Comparison of ENCODE assay signal across 25 cellular contexts in genomic region chr20:44705364-44706094, GRCh38. TPM values are rescaled to one million over a fixed set of nuclear protein-coding genes. Genes with fewer than 3 reads are reported as not detected.
A peak's percentile ranks its signal among the peaks of the same experiment; 100 is the strongest.
DNase-seq lines count a peak whose midpoint lies in the region; ATAC-seq and TF ChIP-seq lines count a peak whose summit lies in the region.
"Had no signal": no experiment of that assay in that cellular context is flagged by ENCODE, and none has a peak within 500 bp of the region (broad histone marks: within the 10 kb centered on the region; RNA-seq: fewer than 3 reads in every experiment).

No MANE protein-coding gene starts in this region.

- H3K4me3 Mint-ChIP-seq in endothelial cell (ENCODE audit: unreplicated experiment) = no peak overlapping the region
- H3K4me3 Mint-ChIP-seq: activated CD8-positive, alpha-beta T cell treated with anti-CD3 and anti-CD28 coated beads, Interleukin-2, amount 10 ng/mL, durations not matched to agents 7 days and 5 days; naive thymus-derived CD4-positive, alpha-beta T cell had no signal

- no peak overlapping the region for H3K9ac ChIP-seq in skeletal muscle tissue (ENCODE audit: low read depth in 1 of 3, low read length in 3 of 3)
- H3K9ac ChIP-seq: BLaER1 treated with 17β-estradiol and CSF1 and Interleukin-3, amounts not matched to agents 10 nM and 100 nM had no signal

- H3K27me3 ChIP-seq in right atrium auricular region = no peaks in the 10 kb centered on the region
- H3K27me3 ChIP-seq in skeletal muscle tissue (ENCODE audit: control insufficient read depth in 3 of 3, insufficient read depth in 3 of 3, low read length in 3 of 3) = no peaks in the 10 kb centered on the region
- H3K27me3 ChIP-seq: pancreas had no signal

- H3K4me3 ChIP-seq in right atrium auricular region (no peak overlapping the region), skeletal muscle tissue (ENCODE audit: low read length in 3 of 3) (no peak overlapping the region)
- H3K4me3 ChIP-seq: BLaER1 treated with 17β-estradiol and CSF1 and Interleukin-3, amounts not matched to agents 10 nM and 100 nM; pancreas had no signal

- ATAC-seq in Right ventricle myocardium superior (ENCODE audit: poor library complexity) (no peak), GM21717 (IDR thresholded peaks at IDR 0.05; ENCODE audit: unreplicated experiment) (no peak), GM21423 (IDR thresholded peaks at IDR 0.05; ENCODE audit: unreplicated experiment) (no peak), GM18520 (IDR thresholded peaks at IDR 0.05; ENCODE audit: unreplicated experiment) (no peak)
- ATAC-seq: activated CD8-positive, alpha-beta T cell treated with anti-CD3 and anti-CD28 coated beads, Interleukin-2, amount 10 ng/mL, durations not matched to agents 7 days and 5 days; naive thymus-derived CD4-positive, alpha-beta T cell had no signal

- intact Hi-C loops in Right ventricle myocardium superior (cut with DNase I) = no loop called here

- peak overlapping the region; percentile 3 for H3K27ac Mint-ChIP-seq in endothelial cell (ENCODE audit: unreplicated experiment)
- H3K27ac Mint-ChIP-seq: activated CD8-positive, alpha-beta T cell treated with anti-CD3 and anti-CD28 coated beads, Interleukin-2, amount 10 ng/mL, durations not matched to agents 7 days and 5 days had no signal

- H3K4me1 Mint-ChIP-seq in endothelial cell (ENCODE audit: unreplicated experiment) = no peaks in the 10 kb centered on the region

- no peaks in the 10 kb centered on the region for H3K9me3 ChIP-seq in right atrium auricular region
- no peaks in the 10 kb centered on the region for H3K9me3 ChIP-seq in skeletal muscle tissue (ENCODE audit: control insufficient read depth in 3 of 3, low read length in 3 of 3)
- H3K9me3 ChIP-seq: BLaER1 treated with 17β-estradiol and CSF1 and Interleukin-3, amounts not matched to agents 10 nM and 100 nM; Caco-2; pancreas had no signal

- H3K27ac ChIP-seq in right atrium auricular region = peak overlapping the region; percentile 81 to 83
- H3K27ac ChIP-seq in skeletal muscle tissue (ENCODE audit: low read depth, low read length) = peak overlapping the region; percentile 64
- H3K27ac ChIP-seq: BLaER1 treated with 17β-estradiol and CSF1 and Interleukin-3, amounts not matched to agents 10 nM and 100 nM; epithelial cell of prostate; pancreas had no signal

- TF ChIP-seq CTCF in right atrium auricular region (IDR thresholded peaks at IDR 0.05) (no peak), endothelial cell (IDR thresholded peaks at IDR 0.05; ENCODE audit: unreplicated experiment) (no peak)

- H3K4me1 ChIP-seq in right atrium auricular region (peaks cover 0 to 52% of the 10 kb centered on the region in 2 donors), skeletal muscle tissue (ENCODE audit: control insufficient read depth in 3 of 3, insufficient read depth in 3 of 3, low read length in 3 of 3) (peaks cover 42 to 54% (median 52%) of the 10 kb centered on the region in 3 donors)
- H3K4me1 ChIP-seq: Caco-2, pancreas had no signal

- no peaks in the 10 kb centered on the region for H3K9me3 Mint-ChIP-seq in endothelial cell (ENCODE audit: unreplicated experiment)
- H3K9me3 Mint-ChIP-seq: naive thymus-derived CD4-positive, alpha-beta T cell had no signal

- H3K27me3 Mint-ChIP-seq in endothelial cell (ENCODE audit: unreplicated experiment) = no peaks in the 10 kb centered on the region
- H3K27me3 Mint-ChIP-seq: naive thymus-derived CD4-positive, alpha-beta T cell had no signal

- H3K36me3 ChIP-seq in right atrium auricular region = no peaks in the 10 kb centered on the region
- H3K36me3 ChIP-seq in skeletal muscle tissue (ENCODE audit: control insufficient read depth in 3 of 3, insufficient read depth in 3 of 3, low read length in 3 of 3) = no peaks in the 10 kb centered on the region
- H3K36me3 ChIP-seq: BLaER1 treated with 17β-estradiol and CSF1 and Interleukin-3, amounts not matched to agents 10 nM and 100 nM; pancreas had no signal

- DNase-seq in right atrium auricular region (ENCODE audit: low spot score) (no peak), Right ventricle myocardium superior (no peak), endothelial cell (ENCODE audit: low spot score) (no peak), LoVo (ENCODE audit: low spot score) (no peak)
- DNase-seq: ACHN; activated CD4-positive, CD25-positive, alpha-beta regulatory T cell treated with anti-CD3 and anti-CD28 coated beads, Interleukin-2, amount 50 U/mL, for 72 hours; activated CD8-positive, alpha-beta T cell treated with anti-CD3 and anti-CD28 coated beads, Interleukin-2, amount 10 ng/mL, durations not matched to agents 7 days and 5 days; amniotic stem cell; Caco-2; central memory CD4-positive, alpha-beta T cell; foreskin melanocyte; naive thymus-derived CD4-positive, alpha-beta T cell; NCI-H2029; NCI-H226; OCI-M1; pancreas; SHP77 treated with DMSO at 0.1 percent for 48 hours had no signal

- H3K36me3 Mint-ChIP-seq in endothelial cell (ENCODE audit: low read depth, unreplicated experiment) = peaks cover 6% of the 10 kb centered on the region
- H3K36me3 Mint-ChIP-seq: naive thymus-derived CD4-positive, alpha-beta T cell had no signal

RNA-seq across cellular contexts. Expression of gene CCN5, which starts 9.6 kb away (rescaled TPM):
- total RNA-seq in right atrium auricular region (100 to 1,000 TPM in 1 of 2 donors, 10 to 100 TPM in 1; 85.1 to 118 TPM), Right ventricle myocardium superior (15.8 TPM), endothelial cell (ENCODE audit: unreplicated experiment) (not detected), skeletal muscle tissue (not detected)
- total RNA-seq: activated CD8-positive, alpha-beta T cell treated with anti-CD3 and anti-CD28 coated beads, Interleukin-2, amount 10 ng/mL, durations not matched to agents 7 days and 5 days; Caco-2; kidney epithelial cell; LHCN-M2; naive thymus-derived CD4-positive, alpha-beta T cell had no signal

RNA-seq across cellular contexts. Expression of gene KCNK15, which starts 40.1 kb away (rescaled TPM):
- 1 to 10 TPM; 1.4 to 3.7 TPM for total RNA-seq in right atrium auricular region
- total RNA-seq in Right ventricle myocardium superior = 0.19 TPM
- total RNA-seq in endothelial cell (ENCODE audit: unreplicated experiment) = not detected
- total RNA-seq in skeletal muscle tissue = under 0.01 TPM
- total RNA-seq: activated CD8-positive, alpha-beta T cell treated with anti-CD3 and anti-CD28 coated beads, Interleukin-2, amount 10 ng/mL, durations not matched to agents 7 days and 5 days; LHCN-M2 had no signal

RNA-seq across cellular contexts. Expression of gene ADA, which starts 54.0 kb away (rescaled TPM):
- total RNA-seq in right atrium auricular region (10 to 100 TPM in 1 of 2 donors, 1 to 10 TPM in 1; 6.3 to 16.7 TPM), Right ventricle myocardium superior (8.9 TPM), endothelial cell (ENCODE audit: unreplicated experiment) (137 TPM), skeletal muscle tissue (3.7 TPM)

Comparison
In these comparisons a context has a peak if more than half of its experiments do, and no peak if none do; other contexts are left out.
1. RNA of gene CCN5, which starts 9.6 kb away (total RNA-seq): 85.1 to 118 TPM in right atrium auricular region and 15.8 TPM in Right ventricle myocardium superior (single experiment); not detected in endothelial cell (single experiment) and not detected in skeletal muscle tissue (single experiment); every median in the first group is over 10 times any median in the second.